ENCODE assay signal across 8 cellular contexts in genomic region chr2:54522624-54523281, GRCh38.
A peak's percentile ranks its signal among the peaks of the same experiment; 100 is the strongest.
DNase-seq lines count a peak whose midpoint lies in the region; ATAC-seq and TF ChIP-seq lines count a peak whose summit lies in the region.

No MANE protein-coding gene starts in this region.

- H3K36me3 ChIP-seq in Caco-2 (ENCODE audit: control insufficient read depth, insufficient read depth, low read length): no peaks in the 10 kb centered on the region

- POLR2A ChIA-PET in Caco-2 (lab: Charles Lee): interaction anchor here (0.6 kb wide), 1 partner anchor 48 kb away, joined by 3 read pairs; no protein-coding TSS in a partner anchor

- DNase-seq in Caco-2 (peak; percentile 83 to 87), HT1080 (ENCODE audit: low read depth) (peak; percentile 44), NOMO-1 treated with dmso at 0.1 percent for 144 hours (lab: John Stamatoyannopoulos, UW; ENCODE audit: unreplicated experiment) (peak; percentile 7), activated T-cell treated with anti-CD3 and anti-CD28 coated beads for 1 hour (ENCODE audit: low read depth) (peak; percentile 48), fibroblast of pulmonary artery (ENCODE audit: low read depth) (peak; percentile 67), progenitor cell of endocrine pancreas (ENCODE audit: low spot score, unreplicated experiment) (peak; percentile 50), cortex of kidney (lab: John Stamatoyannopoulos, UW) (no peak)

- intact Hi-C loops in Caco-2 (cut with micrococcal nuclease; ENCODE audit: unreplicated experiment): loop anchor here (1.0 to 5.0 kb wide), 9 partner anchors 36 to 415 kb away; no protein-coding TSS in a partner anchor

- H3K9me3 ChIP-seq in Caco-2: no peaks in the 10 kb centered on the region

- no peak overlapping the region for H3K4me3 ChIP-seq in Caco-2 (ENCODE audit: low read depth, low read length)
- H3K4me3 ChIP-seq in fibroblast of pulmonary artery (replicated peaks; ENCODE audit: low read depth, low read length): no peak overlapping the region

- no peaks in the 10 kb centered on the region for H3K27me3 Mint-ChIP-seq in Caco-2 (ENCODE audit: insufficient read depth, unreplicated experiment)
- H3K27me3 Mint-ChIP-seq in progenitor cell of endocrine pancreas: no peaks in the 10 kb centered on the region

- H3K36me3 Mint-ChIP-seq in Caco-2 (ENCODE audit: insufficient read depth, unreplicated experiment): peaks cover 32% of the 10 kb centered on the region
- peaks cover 1% of the 10 kb centered on the region for H3K36me3 Mint-ChIP-seq in progenitor cell of endocrine pancreas (ENCODE audit: insufficient read depth)

- H3K4me3 Mint-ChIP-seq in Caco-2 (ENCODE audit: unreplicated experiment) (no peak overlapping the region), progenitor cell of endocrine pancreas (ENCODE audit: low read depth) (no peak overlapping the region)

- TF ChIP-seq CTCF in Caco-2 (IDR thresholded peaks at IDR 0.05; ENCODE audit: insufficient read depth in 1 of 2, low read depth in 1 of 2, low read length in 1 of 2, severe bottlenecking in 1 of 2, unreplicated experiment in 1 of 2): peak; percentile 72 to 83
- TF ChIP-seq CTCF in fibroblast of pulmonary artery (IDR thresholded peaks at IDR 0.05; ENCODE audit: low read length, missing control alignments): peak; percentile 58
- TF ChIP-seq CTCF in progenitor cell of endocrine pancreas (IDR thresholded peaks at IDR 0.05; ENCODE audit: unreplicated experiment): peak; percentile 80

- peaks cover 20% of the 10 kb centered on the region for H3K4me1 ChIP-seq in Caco-2

- CTCF ChIA-PET in Caco-2 (lab: Charles Lee): interaction anchor here (0.6 to 2.1 kb wide), 7 partner anchors 10 to 416 kb away, joined by 3 to 17 read pairs (median 5); no protein-coding TSS in a partner anchor

- no peaks in the 10 kb centered on the region for H3K9me3 Mint-ChIP-seq in Caco-2 (ENCODE audit: unreplicated experiment)
- no peaks in the 10 kb centered on the region for H3K9me3 Mint-ChIP-seq in progenitor cell of endocrine pancreas (ENCODE audit: low read depth)

- peak; percentile 79 for ATAC-seq in GM21367 (IDR thresholded peaks at IDR 0.05; ENCODE audit: unreplicated experiment)

- no peaks in the 10 kb centered on the region for H3K27me3 ChIP-seq in Caco-2 (replicated peaks; ENCODE audit: control insufficient read depth, insufficient read depth, low read length)

- H3K4me1 Mint-ChIP-seq in Caco-2 (ENCODE audit: low read depth, unreplicated experiment): peaks cover 42% of the 10 kb centered on the region
- peaks cover 28% of the 10 kb centered on the region for H3K4me1 Mint-ChIP-seq in progenitor cell of endocrine pancreas (ENCODE audit: low read depth)

- no TSS peak for BruUV-seq in Caco-2 (replicated peaks; lab: Mats Ljungman, UMichigan)

- H3K27ac Mint-ChIP-seq in Caco-2 (ENCODE audit: unreplicated experiment) (no peak overlapping the region), progenitor cell of endocrine pancreas (no peak overlapping the region)
